15 cellular contexts compared by ENCODE assay signal in the genomic region with DNA sequence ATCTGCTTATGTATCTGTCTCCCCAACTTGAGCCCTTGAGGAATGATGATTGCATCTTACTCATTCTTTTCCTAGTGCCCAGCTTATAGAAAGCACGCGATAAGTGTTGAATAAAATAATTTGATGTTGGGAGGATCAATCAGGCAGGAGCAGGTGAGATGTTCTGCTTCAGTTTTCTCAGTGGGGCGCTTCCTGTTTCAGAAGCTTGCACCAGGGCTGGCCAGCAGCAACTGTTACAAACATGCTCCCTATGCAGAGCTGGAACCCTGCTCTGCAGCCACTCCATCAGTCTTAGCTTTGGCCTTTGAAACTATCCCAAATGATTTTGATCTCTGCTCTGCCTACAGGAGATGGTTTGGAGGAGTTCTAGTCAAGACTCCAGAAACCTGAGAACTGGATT. TPM values are rescaled to one million over a fixed set of nuclear protein-coding genes. Genes with fewer than 3 reads are reported as not detected.
DNase-seq lines count a peak whose midpoint lies in the region; ATAC-seq, FAIRE-seq and TF ChIP-seq lines count a peak whose summit lies in the region.
"Had no signal": no experiment of that assay in that cellular context is flagged by ENCODE, and none has a peak within 500 bp of the region (broad histone marks: within the 10 kb centered on the region; RNA-seq: fewer than 3 reads in every experiment).

No MANE protein-coding gene starts in this region.

- H3K4me1 Mint-ChIP-seq in activated T-cell treated with anti-CD3 and anti-CD28 coated beads, Interleukin-2, amount 50 U/mL, for 72 hours (ENCODE audit: low read depth), result peaks cover 86% of the 10 kb centered on the region

- TF ChIP-seq POLR2A in K562 (conservative IDR thresholded peaks at IDR 0.05) (no peak), H54 (IDR thresholded peaks at IDR 0.05; ENCODE audit: low read depth, low read length) (no peak)

- H3K36me3 Mint-ChIP-seq in activated T-cell treated with anti-CD3 and anti-CD28 coated beads, Interleukin-2, amount 50 U/mL, for 72 hours (ENCODE audit: insufficient read depth in 2 of 2), result peaks cover 0 to 9% of the 10 kb centered on the region in 2 donors

- no peak for DNase-seq in activated T-cell treated with anti-CD3 and anti-CD28 coated beads, Interleukin-2, amount 50 U/mL, for 72 hours
- no peak for DNase-seq in activated T-cell treated with anti-CD3 and anti-CD28 coated beads, Interleukin-2, amount 50 U/mL, for 1 hour
- no peak for DNase-seq in K562 (ENCODE audit: extremely low read depth in 1 of 4, low spot score in 3 of 4)
- DNase-seq in substantia nigra (lab: John Stamatoyannopoulos, UW), result no peak
- DNase-seq in glomerular visceral epithelial cell (ENCODE audit: extremely low spot score), result no peak
- DNase-seq in EL, result no peak
- no peak for DNase-seq in H54 (ENCODE audit: insufficient read length, low spot score)
- DNase-seq: NCI-H526 had no signal

- CTCF ChIA-PET in K562 (lab: Yijun Ruan, JAX; ENCODE audit: low intra/inter-chr PET ratio), result no interaction called here

- TF ChIP-seq RAD21 in K562 (CRISPR knock-in tag; conservative IDR thresholded peaks at IDR 0.05 in 1 of 2, IDR thresholded peaks at IDR 0.05 in 1 of 2), result no peak

- intact Hi-C loops in K562 (cut with micrococcal nuclease), result no loop called here

- in situ Hi-C loops in K562 (cut with MboI), result no loop called here

- no TSS peak for BruUV-seq in K562 (replicated peaks; lab: Mats Ljungman, UMichigan)

- H3K79me2 ChIP-seq in Loucy (ENCODE audit: insufficient read depth, low read length) (peaks cover 65% of the 10 kb centered on the region), K562 (ENCODE audit: control insufficient read depth, insufficient read depth, low read length) (peaks cover 19% of the 10 kb centered on the region; the same call in 2 of the 3 replicates)

- H3K27ac Mint-ChIP-seq in activated T-cell treated with anti-CD3 and anti-CD28 coated beads, Interleukin-2, amount 50 U/mL, for 72 hours, result peak overlapping the region; percentile 18

- FAIRE-seq in K562 (lab: Jason Lieb, UNC) (no peak), H54 (lab: Jason Lieb, UNC) (no peak)
- FAIRE-seq: bronchial epithelial cell had no signal

- H3K9me3 ChIP-seq in Loucy (ENCODE audit: insufficient read depth, low read depth, low read length) (no peaks in the 10 kb centered on the region), K562 (replicated peaks; ENCODE audit: control insufficient read depth, insufficient read depth, low read depth, low read length) (no peaks in the 10 kb centered on the region)

- no peaks in the 10 kb centered on the region for H3K27me3 Mint-ChIP-seq in activated T-cell treated with anti-CD3 and anti-CD28 coated beads, Interleukin-2, amount 50 U/mL, for 72 hours (ENCODE audit: low read depth)

- peak overlapping the region; percentile 59 to 70 for H3K4me3 Mint-ChIP-seq in activated T-cell treated with anti-CD3 and anti-CD28 coated beads, Interleukin-2, amount 50 U/mL, for 72 hours

- H3K9me1 ChIP-seq in K562 (ENCODE audit: control insufficient read depth, insufficient read depth, low read length), result no peaks in the 10 kb centered on the region

- no peaks in the 10 kb centered on the region for H3K9me3 Mint-ChIP-seq in activated T-cell treated with anti-CD3 and anti-CD28 coated beads, Interleukin-2, amount 50 U/mL, for 72 hours

- H3K4me1 ChIP-seq in Loucy (ENCODE audit: insufficient read depth, low read length, poor library complexity, severe bottlenecking), result peaks cover 87% of the 10 kb centered on the region
- H3K4me1 ChIP-seq in K562 (replicated peaks in 1 of 2; ENCODE audit: control insufficient read depth in 2 of 2, insufficient read depth in 2 of 2, low read length in 2 of 2), result peaks cover 26 to 43% of the 10 kb centered on the region in 2 experiments

- POLR2A ChIA-PET in K562 (lab: Yijun Ruan, JAX), result interaction anchor here (0.9 to 5.8 kb wide), 4 partner anchors 8 to 21 kb away, joined by 3 to 37 read pairs (median 6); no protein-coding TSS in a partner anchor

- H4K20me1 ChIP-seq in Loucy (ENCODE audit: insufficient read depth, low read length, poor library complexity, severe bottlenecking), result peaks cover 3% of the 10 kb centered on the region
- peaks cover 3% of the 10 kb centered on the region; the same call in 1 of the 2 replicates for H4K20me1 ChIP-seq in K562 (replicated peaks; ENCODE audit: control insufficient read depth, insufficient read depth, low read length)

- H3K27me3 ChIP-seq in Loucy (ENCODE audit: insufficient read depth, low read length, poor library complexity, severe bottlenecking) (no peaks in the 10 kb centered on the region), K562 (ENCODE audit: control insufficient read depth in 2 of 2, insufficient read depth in 2 of 2, low read length in 2 of 2) (no peaks in the 10 kb centered on the region)

- H3K4me2 ChIP-seq in Loucy (ENCODE audit: low read depth, low read length, poor library complexity, severe bottlenecking) (peak overlapping the region; percentile 97), K562 (ENCODE audit: insufficient read depth, low read length) (no peak overlapping the region)

- no peak for TF ChIP-seq EP300 in K562 (IDR thresholded peaks at IDR 0.05; ENCODE audit: low read length)

- peak overlapping the region; percentile 92 for H3K4me3 ChIP-seq in Loucy (ENCODE audit: low read length, poor library complexity, severe bottlenecking)
- H3K4me3 ChIP-seq in K562, result no peak overlapping the region

- H3K27ac ChIP-seq in K562 (ENCODE audit: extremely low read depth, low read depth, low read length) (no peak overlapping the region), substantia nigra (ENCODE audit: low read depth, low read length, poor library complexity, severe bottlenecking) (peak overlapping the region; percentile 95)

- WGBS in K562 (ENCODE audit: insufficient coverage, low coverage, missing lambda C conversion rate), result 85% methylated on average over 3 of the region's 3 CpGs

- H3K9ac ChIP-seq in Loucy (ENCODE audit: low read depth, low read length, poor library complexity, severe bottlenecking) (peak overlapping the region; percentile 86), K562 (ENCODE audit: insufficient read depth in 1 of 2, low read depth in 2 of 2, low read length in 2 of 2) (no peak overlapping the region)

- H3K36me3 ChIP-seq in Loucy (ENCODE audit: insufficient read depth, low read length), result no peaks in the 10 kb centered on the region
- H3K36me3 ChIP-seq in K562 (ENCODE audit: control insufficient read depth, insufficient read depth, low read length), result no peaks in the 10 kb centered on the region; the same call in 2 of the 3 replicates

- H3F3A ChIP-seq in Loucy (ENCODE audit: low read depth), result peaks cover 5% of the 10 kb centered on the region; the same call in 1 of the 2 replicates

- TF ChIP-seq CTCF in Loucy (conservative IDR thresholded peaks at IDR 0.05; ENCODE audit: low read length), result no peak
- TF ChIP-seq CTCF in K562 (IDR thresholded peaks at IDR 0.05 in 2 of 3, conservative IDR thresholded peaks at IDR 0.05 in 1 of 3; ENCODE audit: insufficient read depth in 2 of 3, low read depth in 1 of 3, low read length in 3 of 3), result no peak

- 0 out of 2 replicates have a peak overlapping the region, but pooled peaks have one; percentile 34 for H2AFZ ChIP-seq in Loucy (ENCODE audit: low read length)
- H2AFZ ChIP-seq in K562 (ENCODE audit: low read depth, low read length), result no peak overlapping the region

- H3K9me2 ChIP-seq in Loucy (replicated peaks; ENCODE audit: low read depth, low read length), result no peaks in the 10 kb centered on the region

- no peak for ATAC-seq in activated T-cell treated with anti-CD3 and anti-CD28 coated beads, Interleukin-2, amount 50 U/mL, for 72 hours (replicated peaks in 1 of 2)
- no peak for ATAC-seq in K562

RNA-seq across cellular contexts. Expression of a gene that starts 3.9 kb away (rescaled TPM):
- total RNA-seq in activated T-cell treated with anti-CD3 and anti-CD28 coated beads, Interleukin-2, amount 50 U/mL, for 72 hours, result 10 to 100 TPM; 16.1 to 20.5 TPM
- total RNA-seq in K562 (2011; cell fraction: chromatin; rRNA removed; ENCODE audit: low replicate concordance), result 11.0 and 14.5 TPM in 2 replicates
- 14.3 and 16.5 TPM in 2 replicates for total RNA-seq in K562 (2011; cell fraction: nucleolus; rRNA removed)
- 18.3 and 21.3 TPM in 2 replicates for total RNA-seq in K562 (2011; cell fraction: nucleoplasm; rRNA removed)
- 9.8 and 10.3 TPM in 2 replicates for total RNA-seq in K562 (2014; rRNA removed)
- 11.8 and 12.2 TPM in 2 replicates for total RNA-seq in K562 (2014; rRNA removed; fragmentation: Illumina TruSeq; extraction: Trizol)
- 8.3 and 8.4 TPM in 2 replicates for total RNA-seq in K562 (2015; rRNA removed; fragmentation: Illumina TruSeq; extraction: Trizol)
- total RNA-seq in K562 (2021), result 9.7 and 10.5 TPM in 2 replicates
- polyA plus RNA-seq in K562 (2011; rRNA removed), result 9.4 and 10.3 TPM in 2 replicates
- polyA plus RNA-seq in K562 (2011; cell fraction: cytosol; rRNA removed), result 5.9 and 8.7 TPM in 2 replicates
- 5.8 and 9.7 TPM in 2 replicates for polyA plus RNA-seq in K562 (2011; cell fraction: nucleus; rRNA removed)
- 7.6 and 8.2 TPM in 2 replicates for polyA plus RNA-seq in K562 (2012)
- 8.1 and 9.3 TPM in 2 replicates for polyA plus RNA-seq in K562 (2014; fragmentation: Illumina TruSeq; extraction: Trizol)
- polyA plus RNA-seq in K562 (2014; fragmentation: Nextera tagmentation; extraction: Ambion mirVana), result 1 to 10 TPM; 4.2 to 4.4 TPM
- polyA plus RNA-seq in K562 (2014; rRNA removed), result 5.1 and 5.2 TPM in 2 replicates
- polyA minus RNA-seq in K562 (2011; rRNA and poly(A)+ RNA removed), result 16.0 and 20.7 TPM in 2 replicates
- polyA minus RNA-seq in K562 (2011; cell fraction: cytosol; rRNA and poly(A)+ RNA removed), result 8.1 and 8.5 TPM in 2 replicates
- 6.1 and 14.1 TPM in 2 replicates for polyA minus RNA-seq in K562 (2011; cell fraction: nucleus; rRNA and poly(A)+ RNA removed)

RNA-seq across cellular contexts. Expression of a gene that starts 26.8 kb away (rescaled TPM):
- total RNA-seq in activated T-cell treated with anti-CD3 and anti-CD28 coated beads, Interleukin-2, amount 50 U/mL, for 72 hours, result 10 to 100 TPM; 37.9 to 43.7 TPM
- total RNA-seq in K562 (2011; cell fraction: chromatin; rRNA removed; ENCODE audit: low replicate concordance), result 18.0 and 21.3 TPM in 2 replicates
- 14.9 and 15.5 TPM in 2 replicates for total RNA-seq in K562 (2011; cell fraction: nucleolus; rRNA removed)
- 18.6 and 27.9 TPM in 2 replicates for total RNA-seq in K562 (2011; cell fraction: nucleoplasm; rRNA removed)
- 15.1 and 18.0 TPM in 2 replicates for total RNA-seq in K562 (2014; rRNA removed)
- total RNA-seq in K562 (2014; rRNA removed; fragmentation: Illumina TruSeq; extraction: Trizol), result 27.9 and 32.6 TPM in 2 replicates
- total RNA-seq in K562 (2015; rRNA removed; fragmentation: Illumina TruSeq; extraction: Trizol), result 22.2 and 24.9 TPM in 2 replicates
- total RNA-seq in K562 (2021), result 43.9 and 44.4 TPM in 2 replicates
- polyA plus RNA-seq in K562 (2011; rRNA removed), result 50.4 and 53.4 TPM in 2 replicates
- polyA plus RNA-seq in K562 (2011; cell fraction: cytosol; rRNA removed), result 42.0 and 46.4 TPM in 2 replicates
- polyA plus RNA-seq in K562 (2011; cell fraction: nucleus; rRNA removed), result 19.6 and 35.2 TPM in 2 replicates
- polyA plus RNA-seq in K562 (2012), result 34.9 and 41.9 TPM in 2 replicates
- polyA plus RNA-seq in K562 (2014; fragmentation: Illumina TruSeq; extraction: Trizol), result 41.1 and 42.8 TPM in 2 replicates
- 10 to 100 TPM; 23.5 to 24.1 TPM for polyA plus RNA-seq in K562 (2014; fragmentation: Nextera tagmentation; extraction: Ambion mirVana)
- 37.1 and 42.8 TPM in 2 replicates for polyA plus RNA-seq in K562 (2014; rRNA removed)
- polyA minus RNA-seq in K562 (2011; rRNA and poly(A)+ RNA removed), result 27.0 and 28.4 TPM in 2 replicates
- 8.5 and 21.3 TPM in 2 replicates for polyA minus RNA-seq in K562 (2011; cell fraction: cytosol; rRNA and poly(A)+ RNA removed)
- 8.3 and 14.8 TPM in 2 replicates for polyA minus RNA-seq in K562 (2011; cell fraction: nucleus; rRNA and poly(A)+ RNA removed)

RNA-seq across cellular contexts. Expression of a gene that starts 44.3 kb away (rescaled TPM):
- not detected for total RNA-seq in activated T-cell treated with anti-CD3 and anti-CD28 coated beads, Interleukin-2, amount 50 U/mL, for 72 hours
- total RNA-seq in K562 (2011; cell fraction: chromatin; rRNA removed; ENCODE audit: low replicate concordance), result not detected in 2 replicates
- not detected in 2 replicates for total RNA-seq in K562 (2011; cell fraction: nucleolus; rRNA removed)
- not detected in 2 replicates for total RNA-seq in K562 (2011; cell fraction: nucleoplasm; rRNA removed)
- total RNA-seq in K562 (2014; rRNA removed) (not detected in 2 replicates), K562 (2014; rRNA removed; fragmentation: Illumina TruSeq; extraction: Trizol) (not detected in 2 replicates), K562 (2015; rRNA removed; fragmentation: Illumina TruSeq; extraction: Trizol) (not detected in 2 replicates), K562 (2021) (not detected in 2 replicates)
- polyA plus RNA-seq in K562 (2011; rRNA removed) (not detected in 2 replicates), K562 (2014; fragmentation: Illumina TruSeq; extraction: Trizol) (not detected in 2 replicates), K562 (2014; fragmentation: Nextera tagmentation; extraction: Ambion mirVana) (not detected), K562 (2014; rRNA removed) (not detected in 2 replicates)
- polyA plus RNA-seq in K562 (2011; cell fraction: cytosol; rRNA removed), result not detected in 2 replicates
- not detected in 2 replicates for polyA plus RNA-seq in K562 (2011; cell fraction: nucleus; rRNA removed)
- not detected in 2 replicates for polyA plus RNA-seq in K562 (2012)
- not detected in 2 replicates for polyA minus RNA-seq in K562 (2011; rRNA and poly(A)+ RNA removed)
- not detected in 2 replicates for polyA minus RNA-seq in K562 (2011; cell fraction: cytosol; rRNA and poly(A)+ RNA removed)
- polyA minus RNA-seq in K562 (2011; cell fraction: nucleus; rRNA and poly(A)+ RNA removed), result not detected in 2 replicates
- total RNA-seq: bronchial epithelial cell; lung microvascular endothelial cell; renal cortical epithelial cell; T-helper 2 cell treated with Interferon-gamma antibody and Interleukin-4, amounts not matched to agents 100 ng/mL and 5 ng/mL, for 36 hours; ureter had no signal
- polyA plus RNA-seq: BJ had no signal
